Comparison of ENCODE assay signal across 1 cellular context in genomic region chrX:153884136-153885076, GRCh38.
TF ChIP-seq lines count a peak whose summit lies in the region.

No MANE protein-coding gene starts in this region.

TF ChIP-seq in SK-N-SH, 30 proteins besides CTCF, POLR2A, EP300 and RAD21:
- TF ChIP-seq SMC3 (IDR thresholded peaks at IDR 0.05; ENCODE audit: low read depth, low read length) (peak; percentile 38), TEAD4 (IDR thresholded peaks at IDR 0.05; ENCODE audit: borderline replicate concordance, insufficient read depth) (no peak)
